In genomic region chr19:49624967-49625910, GRCh38 we compare ENCODE assay signal across 16 cellular contexts. TPM values are rescaled to one million over a fixed set of nuclear protein-coding genes. Genes with fewer than 3 reads are reported as not detected.
"Had no signal": no experiment of that assay in that cellular context is flagged by ENCODE, and none has a peak within 500 bp of the region (broad histone marks: within the 10 kb centered on the region; RNA-seq: fewer than 3 reads in every experiment).

No MANE protein-coding gene starts in this region.

- DNase-seq: activated effector memory CD4-positive, alpha-beta T cell treated with Interleukin-2 at 50 U/mL for 16 hours; activated T-cell treated with anti-CD3 and anti-CD28 coated beads, Interleukin-2, amount 50 U/mL, for 24 hours; body of pancreas; cerebellar nuclear complex; endodermal cell; hippocampal formation; natural killer cell; occipital lobe; stimulated activated CD4-positive, alpha-beta T cell treated with anti-CD3 and anti-CD28 coated beads, Interleukin-4, amount 100 ng/mL, for 1 hour; SW 1271; transverse colon had no signal

- H3K4me3 ChIP-seq: body of pancreas, lung, transverse colon had no signal

- H3K27ac Mint-ChIP-seq: activated naive CD4-positive, alpha-beta T cell treated with anti-CD3 and anti-CD28 coated beads, Interleukin-2, amount 50 U/mL, for 24 hours; activated T-cell treated with anti-CD3 and anti-CD28 coated beads, Interleukin-2, amount 50 U/mL, for 24 hours; dendritic cell treated with granulocyte-macrophage colony-stimulating factor and Interleukin-4, amounts not matched to agents 40 ng/mL and 50 ng/mL, for 4 days; endodermal cell; T-helper 2 cell treated with Interferon-gamma antibody and Interleukin-4, amounts not matched to agents 5 μg/mL and 100 μg/mL, for 36 hours had no signal

- H3K4me3 Mint-ChIP-seq: activated naive CD4-positive, alpha-beta T cell treated with anti-CD3 and anti-CD28 coated beads, Interleukin-2, amount 50 U/mL, for 24 hours; activated T-cell treated with anti-CD3 and anti-CD28 coated beads, Interleukin-2, amount 50 U/mL, for 24 hours; dendritic cell treated with granulocyte-macrophage colony-stimulating factor and Interleukin-4, amounts not matched to agents 40 ng/mL and 50 ng/mL, for 4 days; endodermal cell; natural killer cell; T-helper 2 cell treated with Interferon-gamma antibody and Interleukin-4, amounts not matched to agents 5 μg/mL and 100 μg/mL, for 36 hours had no signal

- ATAC-seq: activated CD4-positive, CD25-positive, alpha-beta regulatory T cell treated with anti-CD3 and anti-CD28 coated beads, Interleukin-2, amount 50 U/mL, for 24 hours; body of pancreas had no signal

- H3K27ac ChIP-seq: body of pancreas, transverse colon had no signal

- H3K4me1 ChIP-seq: body of pancreas, transverse colon had no signal

- H3K4me1 Mint-ChIP-seq: activated naive CD4-positive, alpha-beta T cell treated with anti-CD3 and anti-CD28 coated beads, Interleukin-2, amount 50 U/mL, for 24 hours; endodermal cell had no signal

- H3K27me3 ChIP-seq: body of pancreas, transverse colon had no signal

- H3K9me3 ChIP-seq: body of pancreas, transverse colon had no signal

- H3K27me3 Mint-ChIP-seq: activated naive CD4-positive, alpha-beta T cell treated with anti-CD3 and anti-CD28 coated beads, Interleukin-2, amount 50 U/mL, for 24 hours; activated T-cell treated with anti-CD3 and anti-CD28 coated beads, Interleukin-2, amount 50 U/mL, for 24 hours; dendritic cell treated with granulocyte-macrophage colony-stimulating factor and Interleukin-4, amounts not matched to agents 40 ng/mL and 50 ng/mL, for 4 days had no signal

- H3K9me3 Mint-ChIP-seq: activated naive CD4-positive, alpha-beta T cell treated with anti-CD3 and anti-CD28 coated beads, Interleukin-2, amount 50 U/mL, for 24 hours; activated T-cell treated with anti-CD3 and anti-CD28 coated beads, Interleukin-2, amount 50 U/mL, for 24 hours; dendritic cell treated with granulocyte-macrophage colony-stimulating factor and Interleukin-4, amounts not matched to agents 40 ng/mL and 50 ng/mL, for 4 days; endodermal cell; natural killer cell; T-helper 2 cell treated with Interferon-gamma antibody and Interleukin-4, amounts not matched to agents 5 μg/mL and 100 μg/mL, for 36 hours had no signal

- H3K36me3 Mint-ChIP-seq: activated naive CD4-positive, alpha-beta T cell treated with anti-CD3 and anti-CD28 coated beads, Interleukin-2, amount 50 U/mL, for 24 hours; natural killer cell had no signal

RNA-seq across cellular contexts. Expression of gene BCL2L12, which starts 40.5 kb away (rescaled TPM):
- total RNA-seq: occipital lobe had no signal
